9 cellular contexts compared by ENCODE assay signal in the genomic region with DNA sequence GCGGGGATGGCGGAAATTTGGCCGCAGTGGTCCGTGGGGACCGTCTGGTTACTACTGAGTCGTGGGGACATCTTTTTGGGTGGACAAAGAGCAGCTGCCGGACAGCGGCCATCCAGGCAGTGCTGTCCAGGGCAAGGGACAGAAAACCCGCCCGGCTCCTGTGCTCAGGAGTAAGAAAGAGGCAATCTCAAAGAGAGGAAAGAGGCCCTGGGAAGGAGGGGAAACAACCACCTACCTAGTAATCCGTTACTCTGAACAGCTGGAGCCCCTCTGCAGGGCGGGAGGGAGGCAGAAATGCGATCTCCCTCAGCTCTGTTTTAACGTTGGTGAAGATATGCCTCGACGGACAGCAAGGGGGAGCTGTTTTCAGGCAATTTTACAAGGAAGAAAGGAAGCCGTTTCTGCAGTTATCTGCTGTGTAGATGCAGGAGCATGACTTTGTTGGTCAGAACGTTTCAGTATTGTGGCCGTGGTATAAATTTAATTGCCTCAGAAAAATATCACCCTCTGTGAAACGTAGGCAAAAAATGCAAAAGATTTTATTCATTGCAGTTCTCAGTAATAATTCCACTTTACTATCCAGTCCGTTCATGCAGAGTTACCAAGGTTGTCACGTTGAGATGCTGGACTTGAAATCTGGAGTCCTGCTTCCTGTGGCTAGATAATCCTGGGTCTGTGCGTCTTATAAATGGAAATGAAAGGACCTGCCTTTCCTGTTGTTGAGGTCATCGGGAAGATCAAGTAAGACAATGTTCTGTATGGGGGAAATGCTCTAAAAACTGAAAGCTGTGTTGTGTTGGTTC. TPM values are rescaled to one million over a fixed set of nuclear protein-coding genes. Genes with fewer than 3 reads are reported as not detected.
DNase-seq lines count a peak whose midpoint lies in the region; ATAC-seq and TF ChIP-seq lines count a peak whose summit lies in the region.
"Had no signal": no experiment of that assay in that cellular context is flagged by ENCODE, and none has a peak within 500 bp of the region (broad histone marks: within the 10 kb centered on the region; RNA-seq: fewer than 3 reads in every experiment).

No MANE protein-coding gene starts in this region.

- intact Hi-C loops in esophagus muscularis mucosa (cut with DNase I) (no loop called here), mucosa of descending colon (cut with DNase I, micrococcal nuclease) (no loop called here)

- DNase-seq in NCI-H187 (lab: John Stamatoyannopoulos, UW): peak; percentile 26 to 47
- no peak for DNase-seq in NCI-H187 treated with DMSO at 0.1 percent for 48 hours (lab: John Stamatoyannopoulos, UW)
- DNase-seq in LNCaP clone FGC (ENCODE audit: low read depth): peak; percentile 13
- peak; percentile 12 for DNase-seq in SK-N-MC (ENCODE audit: low read depth, low spot score)
- DNase-seq in esophagus muscularis mucosa (ENCODE audit: extremely low spot score): no peak
- peak in 2 of 3 donors; percentile 28 for DNase-seq in mucosa of descending colon
- no peak for DNase-seq in activated effector memory CD4-positive, alpha-beta T cell treated with Interleukin-2 at 50 U/mL for 16 hours

- TF ChIP-seq CTCF in LNCaP clone FGC (IDR thresholded peaks at IDR 0.05; ENCODE audit: control insufficient read depth, extremely low read depth, insufficient read depth) (peak; percentile 81), esophagus muscularis mucosa (IDR thresholded peaks at IDR 0.05) (peak; percentile 36 to 69 (median 55)), mucosa of descending colon (IDR thresholded peaks at IDR 0.05) (peak; percentile 58)

- H3K4me1 ChIP-seq in esophagus muscularis mucosa (peaks cover 17 to 29% (median 26%) of the 10 kb centered on the region in 4 donors), mucosa of descending colon (ENCODE audit: low read depth) (no peaks in the 10 kb centered on the region)

- H3K4me3 ChIP-seq in LNCaP clone FGC (ENCODE audit: low read depth, low read length) (no peak overlapping the region), SK-N-MC (peak overlapping the region; percentile 80), esophagus muscularis mucosa (peak overlapping the region; percentile 43 to 54 (median 45)), mucosa of descending colon (no peak overlapping the region)

- no peak for TF ChIP-seq POLR2A in esophagus muscularis mucosa (IDR thresholded peaks at IDR 0.05; ENCODE audit: low read depth)

- H3K27me3 ChIP-seq in esophagus muscularis mucosa: peaks cover 0 to 75% (median 27%) of the 10 kb centered on the region in 4 donors

- WGBS in esophagus muscularis mucosa: 7% methylated on average over 24 of the region's 24 CpGs

- H3K36me3 ChIP-seq in SK-N-MC (ENCODE audit: insufficient read depth, low read length) (no peaks in the 10 kb centered on the region), esophagus muscularis mucosa (no peaks in the 10 kb centered on the region), mucosa of descending colon (ENCODE audit: low read depth) (no peaks in the 10 kb centered on the region)

- ATAC-seq in GM21786 (IDR thresholded peaks at IDR 0.05; ENCODE audit: unreplicated experiment): peak; percentile 85
- ATAC-seq in mucosa of descending colon: peak; percentile 61

- no peak overlapping the region for H3K9ac ChIP-seq in SK-N-MC (ENCODE audit: insufficient read length)

- TF ChIP-seq EP300 in esophagus muscularis mucosa (IDR thresholded peaks at IDR 0.05): no peak

- H3K9me3 ChIP-seq in SK-N-MC (ENCODE audit: low read depth, low read length): no peaks in the 10 kb centered on the region
- no peaks in the 10 kb centered on the region for H3K9me3 ChIP-seq in esophagus muscularis mucosa
- H3K9me3 ChIP-seq in mucosa of descending colon: no peaks in the 10 kb centered on the region

- H3K27ac ChIP-seq in SK-N-MC (no peak overlapping the region), esophagus muscularis mucosa (replicated peaks in 1 of 4) (peak overlapping the region in 1 of 4 donors; percentile 4)
- H3K27ac ChIP-seq: epithelial cell of prostate had no signal

RNA-seq across cellular contexts. Expression of a gene that starts 1.1 kb away (rescaled TPM):
- total RNA-seq in esophagus muscularis mucosa: 10 to 100 TPM in 1 of 4 donors, 1 to 10 TPM in 3; 1.2 to 12.9 (median 8.0) TPM
- 1 to 10 TPM in 1 of 3 donors, under 1 TPM in 2; 0.32 to 1.1 (median 0.63) TPM for total RNA-seq in mucosa of descending colon

Comparison
In these comparisons a context has a peak if more than half of its experiments do, and no peak if none do; other contexts are left out.
1. DNase-seq: peak in NCI-H187 (2 of 2), LNCaP clone FGC (single experiment), SK-N-MC (single experiment) and mucosa of descending colon (2 of 3); none in NCI-H187 treated with DMSO at 0.1 percent for 48 hours (single experiment), esophagus muscularis mucosa (single experiment) and activated effector memory CD4-positive, alpha-beta T cell treated with Interleukin-2 at 50 U/mL for 16 hours (single experiment).
2. H3K4me3 ChIP-seq: peak in SK-N-MC (single experiment) and esophagus muscularis mucosa (4 of 4); none in LNCaP clone FGC (single experiment) and mucosa of descending colon (single experiment).
3. Peak in every context shown above with its lines, with median percentiles within 50 percentile points of each other: CTCF ChIP-seq.